16 cellular contexts compared by ENCODE assay signal in the genomic region with DNA sequence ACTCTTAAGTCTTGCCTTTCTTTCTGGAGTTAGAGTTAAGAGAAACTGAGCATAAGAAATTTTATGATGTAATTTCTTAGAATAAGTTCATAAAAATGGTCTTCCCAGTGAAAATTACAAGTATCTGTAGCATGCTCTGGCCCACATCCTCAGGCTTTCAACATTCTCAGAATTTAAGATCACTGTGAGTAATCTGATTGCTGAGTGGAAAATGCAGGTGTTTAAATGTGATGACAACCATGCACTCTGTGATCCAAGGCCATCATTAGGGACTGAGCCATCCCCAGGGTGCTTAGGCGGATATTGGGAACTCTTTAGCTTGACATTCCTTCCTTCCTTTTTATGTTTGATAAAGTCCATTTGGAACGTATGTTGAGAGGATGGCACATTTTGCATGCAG.
DNase-seq lines count a peak whose midpoint lies in the region; ATAC-seq and TF ChIP-seq lines count a peak whose summit lies in the region.
"Had no signal": no experiment of that assay in that cellular context is flagged by ENCODE, and none has a peak within 500 bp of the region (broad histone marks: within the 10 kb centered on the region; RNA-seq: fewer than 3 reads in every experiment).

No MANE protein-coding gene starts in this region.

- TF ChIP-seq EP300 in tibial nerve (IDR thresholded peaks at IDR 0.05), result no peak

- TF ChIP-seq CTCF in tibial nerve (IDR thresholded peaks at IDR 0.05) (no peak), foreskin keratinocyte (conservative IDR thresholded peaks at IDR 0.05) (no peak)

- no peaks in the 10 kb centered on the region for H3K27me3 ChIP-seq in SJCRH30
- no peaks in the 10 kb centered on the region for H3K27me3 ChIP-seq in tibial nerve
- H3K27me3 ChIP-seq in foreskin keratinocyte, result no peaks in the 10 kb centered on the region

- TF ChIP-seq POLR2A in tibial nerve (IDR thresholded peaks at IDR 0.05), result no peak

- H3K27ac Mint-ChIP-seq in activated T-cell treated with anti-CD3 and anti-CD28 coated beads, Interleukin-2, amount 50 U/mL, for 24 hours, result peak overlapping the region; percentile 24
- H3K27ac Mint-ChIP-seq in activated T-helper 2 cell treated with anti-CD3 and anti-CD28 coated beads, Interferon-gamma antibody, Interleukin-2, Interleukin-4, amounts not matched to agents 10 μg/mL and 5 μg/mL and 100 μg/mL, durations not matched to agents 14 hours and 24 hours and 36 hours, result peak overlapping the region; percentile 56

- H3K9me3 ChIP-seq in SJCRH30 (replicated peaks), result 0 out of 2 replicates have a peak, but pooled peaks cover 4% of the 10 kb centered on the region
- no peaks in the 10 kb centered on the region for H3K9me3 ChIP-seq in tibial nerve

- H3K4me1 Mint-ChIP-seq in activated T-cell treated with anti-CD3 and anti-CD28 coated beads, Interleukin-2, amount 50 U/mL, for 24 hours (ENCODE audit: low read depth), result peaks cover 54% of the 10 kb centered on the region
- peaks cover 38% of the 10 kb centered on the region for H3K4me1 Mint-ChIP-seq in activated T-cell treated with anti-CD3 and anti-CD28 coated beads, Interleukin-2, amount 50 U/mL, for 4 hours (ENCODE audit: low read depth)
- peaks cover 58% of the 10 kb centered on the region for H3K4me1 Mint-ChIP-seq in activated T-helper 2 cell treated with anti-CD3 and anti-CD28 coated beads, Interferon-gamma antibody, Interleukin-2, Interleukin-4, amounts not matched to agents 10 μg/mL and 5 μg/mL and 100 μg/mL, durations not matched to agents 14 hours and 24 hours and 36 hours (ENCODE audit: low read depth)

- no peak overlapping the region for H3K4me3 ChIP-seq in SJCRH30
- H3K4me3 ChIP-seq in tibial nerve, result no peak overlapping the region
- H3K4me3 ChIP-seq: PC-9 had no signal

- H3K27ac ChIP-seq in SJCRH30 (peak overlapping the region; percentile 33), tibial nerve (no peak overlapping the region), foreskin keratinocyte (no peak overlapping the region)
- H3K27ac ChIP-seq: PC-9 had no signal

- intact Hi-C loops in activated T-helper 2 cell treated with anti-CD3 and anti-CD28 coated beads, Interferon-gamma antibody, Interleukin-2, Interleukin-4, amounts not matched to agents 10 μg/mL and 5 μg/mL and 100 μg/mL, durations not matched to agents 14 hours and 24 hours and 36 hours (cut with micrococcal nuclease), result loop anchor here (1.0 to 2.0 kb wide), 2 partner anchors 21 to 109 kb away; no protein-coding TSS in a partner anchor

- H3K4me1 ChIP-seq in SJCRH30 (peaks cover 18% of the 10 kb centered on the region), tibial nerve (no peaks in the 10 kb centered on the region), foreskin keratinocyte (no peaks in the 10 kb centered on the region)

- no peak for ATAC-seq in activated T-cell treated with anti-CD3 and anti-CD28 coated beads, Interleukin-2, amount 50 U/mL, for 4 hours
- peak; percentile 50 for ATAC-seq in stimulated activated naive CD8-positive, alpha-beta T cell treated with anti-CD3 and anti-CD28 coated beads, Interleukin-15, Interleukin-2, amounts not matched to agents 100 U/mL and 50 U/mL, for 24 hours
- ATAC-seq in GM21529 (IDR thresholded peaks at IDR 0.05; ENCODE audit: unreplicated experiment) (no peak), foreskin keratinocyte (no peak)

- no peaks in the 10 kb centered on the region for H3K36me3 Mint-ChIP-seq in activated T-cell treated with anti-CD3 and anti-CD28 coated beads, Interleukin-2, amount 50 U/mL, for 24 hours (ENCODE audit: low read depth)
- H3K36me3 Mint-ChIP-seq in activated T-cell treated with anti-CD3 and anti-CD28 coated beads, Interleukin-2, amount 50 U/mL, for 4 hours (ENCODE audit: insufficient read depth), result no peaks in the 10 kb centered on the region
- no peaks in the 10 kb centered on the region for H3K36me3 Mint-ChIP-seq in activated T-helper 2 cell treated with anti-CD3 and anti-CD28 coated beads, Interferon-gamma antibody, Interleukin-2, Interleukin-4, amounts not matched to agents 10 μg/mL and 5 μg/mL and 100 μg/mL, durations not matched to agents 14 hours and 24 hours and 36 hours (ENCODE audit: low read depth)

- 73 to 83% methylated on average over 2 of the region's 2 CpGs for WGBS in tibial nerve, 2 donors

- no peaks in the 10 kb centered on the region for H3K27me3 Mint-ChIP-seq in activated T-cell treated with anti-CD3 and anti-CD28 coated beads, Interleukin-2, amount 50 U/mL, for 24 hours
- H3K27me3 Mint-ChIP-seq in activated T-cell treated with anti-CD3 and anti-CD28 coated beads, Interleukin-2, amount 50 U/mL, for 4 hours (ENCODE audit: low read depth), result no peaks in the 10 kb centered on the region
- no peaks in the 10 kb centered on the region for H3K27me3 Mint-ChIP-seq in activated T-helper 2 cell treated with anti-CD3 and anti-CD28 coated beads, Interferon-gamma antibody, Interleukin-2, Interleukin-4, amounts not matched to agents 10 μg/mL and 5 μg/mL and 100 μg/mL, durations not matched to agents 14 hours and 24 hours and 36 hours (ENCODE audit: low read depth)

- H3K36me3 ChIP-seq in SJCRH30, result no peaks in the 10 kb centered on the region
- H3K36me3 ChIP-seq in tibial nerve, result no peaks in the 10 kb centered on the region

- DNase-seq in activated T-cell treated with anti-CD3 and anti-CD28 coated beads, Interleukin-2, amount 50 U/mL, for 24 hours, result no peak
- DNase-seq in activated T-cell treated with anti-CD3 and anti-CD28 coated beads, Interleukin-2, amount 50 U/mL, for 4 hours, result no peak
- DNase-seq in SJCRH30 (peak in 1 of 2 experiments; percentile 61), tibial nerve (ENCODE audit: low spot score in 2 of 2) (no peak), foreskin keratinocyte (no peak)
- no peak for DNase-seq in activated T-helper 2 cell treated with anti-CD3 and anti-CD28 coated beads, Interferon-gamma antibody, Interleukin-2, Interleukin-4, amounts not matched to agents 10 μg/mL and 5 μg/mL and 100 μg/mL, durations not matched to agents 14 hours and 24 hours and 36 hours (ENCODE audit: low spot score)
- no peak for DNase-seq in stimulated activated naive CD8-positive, alpha-beta T cell treated with anti-CD3 and anti-CD28 coated beads, Interleukin-15, Interleukin-2, amounts not matched to agents 100 U/mL and 50 U/mL, for 24 hours
- DNase-seq: AML-193, H7, Karpas-422, MM.1S, NCI-H1105, NCI-H1694 treated with DMSO at 0.1 percent for 48 hours, NCI-H748 treated with DMSO at 0.1 percent for 48 hours, PC-9 had no signal

- no peak overlapping the region for H3K4me3 Mint-ChIP-seq in activated T-cell treated with anti-CD3 and anti-CD28 coated beads, Interleukin-2, amount 50 U/mL, for 24 hours
- no peak overlapping the region for H3K4me3 Mint-ChIP-seq in activated T-cell treated with anti-CD3 and anti-CD28 coated beads, Interleukin-2, amount 50 U/mL, for 4 hours
- H3K4me3 Mint-ChIP-seq in activated T-helper 2 cell treated with anti-CD3 and anti-CD28 coated beads, Interferon-gamma antibody, Interleukin-2, Interleukin-4, amounts not matched to agents 10 μg/mL and 5 μg/mL and 100 μg/mL, durations not matched to agents 14 hours and 24 hours and 36 hours (ENCODE audit: low read depth), result no peak overlapping the region

- peaks cover 4% of the 10 kb centered on the region for H3K9me3 Mint-ChIP-seq in activated T-cell treated with anti-CD3 and anti-CD28 coated beads, Interleukin-2, amount 50 U/mL, for 24 hours
- H3K9me3 Mint-ChIP-seq in activated T-cell treated with anti-CD3 and anti-CD28 coated beads, Interleukin-2, amount 50 U/mL, for 4 hours, result no peaks in the 10 kb centered on the region
- peaks cover 4% of the 10 kb centered on the region for H3K9me3 Mint-ChIP-seq in activated T-helper 2 cell treated with anti-CD3 and anti-CD28 coated beads, Interferon-gamma antibody, Interleukin-2, Interleukin-4, amounts not matched to agents 10 μg/mL and 5 μg/mL and 100 μg/mL, durations not matched to agents 14 hours and 24 hours and 36 hours
